Comparison of ENCODE assay signal across 25 cellular contexts in the genomic region with DNA sequence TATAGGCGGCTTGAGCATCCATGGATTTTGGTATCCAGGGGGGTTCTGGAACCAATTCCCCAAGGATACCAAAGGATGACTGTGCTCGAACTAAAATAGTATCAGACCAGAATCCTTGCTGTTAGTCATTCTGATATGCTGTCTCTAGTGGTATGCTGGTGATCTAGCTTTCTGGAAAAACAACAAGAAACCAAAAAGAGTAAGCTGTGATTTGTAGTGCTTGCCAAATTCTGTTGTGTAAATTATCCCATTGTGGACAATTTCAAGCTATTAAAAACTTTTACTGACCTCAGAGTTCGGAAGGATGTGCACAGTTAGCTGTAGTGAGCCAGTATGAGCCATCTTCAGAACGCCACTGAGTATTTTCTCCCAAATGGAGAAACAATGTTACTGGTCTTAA.
DNase-seq lines count a peak whose midpoint lies in the region; ATAC-seq and TF ChIP-seq lines count a peak whose summit lies in the region.
"Had no signal": no experiment of that assay in that cellular context is flagged by ENCODE, and none has a peak within 500 bp of the region (broad histone marks: within the 10 kb centered on the region; RNA-seq: fewer than 3 reads in every experiment).

No MANE protein-coding gene starts in this region.

- TF ChIP-seq RAD21 in IMR-90 (IDR thresholded peaks at IDR 0.05; ENCODE audit: low read length): peak; percentile 22; the same call in 1 of the 2 replicates

- no peak overlapping the region for H3K4me3 Mint-ChIP-seq in CD4-positive, alpha-beta T cell
- H3K4me3 Mint-ChIP-seq: activated CD4-positive, alpha-beta T cell treated with anti-CD3 and anti-CD28 coated beads, Interleukin-2, amount 10 ng/mL, durations not matched to agents 24 days and 14 days; activated CD8-positive, alpha-beta memory T cell treated with anti-CD3 and anti-CD28 coated beads, Interleukin-2, amount 10 ng/mL, durations not matched to agents 7 days and 5 days; activated naive CD8-positive, alpha-beta T cell treated with anti-CD3 and anti-CD28 coated beads for 36 hours; activated T-helper 17 cell treated with anti-CD3 and anti-CD28 coated beads, Interleukin-2, amount 50 U/mL, for 72 hours; GM23338 had no signal

- no peaks in the 10 kb centered on the region for H3K27me3 Mint-ChIP-seq in CD4-positive, alpha-beta T cell
- H3K27me3 Mint-ChIP-seq: activated CD4-positive, alpha-beta T cell treated with anti-CD3 and anti-CD28 coated beads, Interleukin-2, amount 10 ng/mL, durations not matched to agents 24 days and 14 days; activated CD8-positive, alpha-beta memory T cell treated with anti-CD3 and anti-CD28 coated beads, Interleukin-2, amount 10 ng/mL, durations not matched to agents 7 days and 5 days; activated naive CD8-positive, alpha-beta T cell treated with anti-CD3 and anti-CD28 coated beads for 36 hours; activated T-helper 17 cell treated with anti-CD3 and anti-CD28 coated beads, Interleukin-2, amount 50 U/mL, for 72 hours had no signal

- dilution Hi-C loops in IMR-90 (cut with HindIII; ENCODE audit: low sequenced_read_pairs, unreplicated experiment): no loop called here

- peak overlapping the region in 1 of 2 experiments; percentile 70; a peak in 1 of 4 replicates for H4K8ac ChIP-seq in IMR-90 (ENCODE audit: low read depth in 2 of 2, low read length in 2 of 2)

- no peak overlapping the region for H4K5ac ChIP-seq in IMR-90 (ENCODE audit: low read depth, low read length)

- no peak overlapping the region for H4K91ac ChIP-seq in IMR-90 (ENCODE audit: insufficient read depth, low read depth, low read length)

- no peaks in the 10 kb centered on the region for H3K36me3 Mint-ChIP-seq in CD4-positive, alpha-beta T cell (ENCODE audit: low read depth)
- H3K36me3 Mint-ChIP-seq: activated CD8-positive, alpha-beta memory T cell treated with anti-CD3 and anti-CD28 coated beads, Interleukin-2, amount 10 ng/mL, durations not matched to agents 7 days and 5 days; activated naive CD8-positive, alpha-beta T cell treated with anti-CD3 and anti-CD28 coated beads for 36 hours had no signal

- no peak overlapping the region; the same call in 2 of the 3 replicates for H2BK15ac ChIP-seq in IMR-90 (ENCODE audit: low read depth, low read length)

- intact Hi-C loops in IMR-90 (cut with micrococcal nuclease): no loop called here
- intact Hi-C loops in CD4-positive, alpha-beta T cell (cut with DNase I, micrococcal nuclease): no loop called here

- POLR2A ChIA-PET in IMR-90 (lab: Charles Lee; ENCODE audit: unreplicated experiment): no interaction called here
- POLR2A ChIA-PET in CD4-positive, alpha-beta T cell (lab: Charles Lee): no interaction called here

- H3K27ac ChIP-seq in ACC112 (ENCODE audit: low read depth, low read length) (peak overlapping the region; percentile 62), IMR-90 (ENCODE audit: insufficient read depth, low read length) (no peak overlapping the region), substantia nigra (ENCODE audit: low read depth, low read length, poor library complexity, severe bottlenecking) (no peak overlapping the region)
- H3K27ac ChIP-seq in CD4-positive, alpha-beta T cell (ENCODE audit: low read depth, low read length): no peak overlapping the region
- H3K27ac ChIP-seq: heart left ventricle, PC-9, right atrium auricular region, vagina had no signal

- H2AK5ac ChIP-seq in IMR-90 (ENCODE audit: low read depth, low read length): no peak overlapping the region

- H2BK20ac ChIP-seq in IMR-90 (ENCODE audit: low read depth, low read length): peak overlapping the region; percentile 78; the same call in 1 of the 2 replicates

- no peak overlapping the region for H3K14ac ChIP-seq in IMR-90 (replicated peaks; ENCODE audit: low read depth, low read length)

- no peaks in the 10 kb centered on the region for H3K36me3 ChIP-seq in ACC112 (ENCODE audit: insufficient read depth, low read length)
- H3K36me3 ChIP-seq in IMR-90 (ENCODE audit: control insufficient read depth, insufficient read depth, low read length): no peaks in the 10 kb centered on the region
- H3K36me3 ChIP-seq: heart left ventricle, right atrium auricular region, vagina had no signal

- H3K4me1 ChIP-seq in ACC112 (ENCODE audit: control insufficient read depth, insufficient read depth, low read length, unreplicated experiment) (peaks cover 20% of the 10 kb centered on the region), IMR-90 (ENCODE audit: control insufficient read depth, insufficient read depth, low read length) (peaks cover 2% of the 10 kb centered on the region)
- H3K4me1 ChIP-seq: heart left ventricle, right atrium auricular region, vagina had no signal

- H3K27me3 ChIP-seq in ACC112 (ENCODE audit: insufficient read depth, low read length) (no peaks in the 10 kb centered on the region), IMR-90 (ENCODE audit: control insufficient read depth, insufficient read depth, low read length) (no peaks in the 10 kb centered on the region)
- no peaks in the 10 kb centered on the region for H3K27me3 ChIP-seq in CD4-positive, alpha-beta T cell (ENCODE audit: control insufficient read depth, insufficient read depth, low read length)
- H3K27me3 ChIP-seq: heart left ventricle, right atrium auricular region, vagina had no signal

- H2AFZ ChIP-seq in ACC112 (ENCODE audit: low read length, unreplicated experiment): peak overlapping the region; percentile 47
- no peak overlapping the region for H2AFZ ChIP-seq in IMR-90 (replicated peaks; ENCODE audit: low read length, poor library complexity)
- H2AFZ ChIP-seq: GM23338, PC-9 had no signal

- CTCF ChIA-PET in IMR-90 (lab: Yijun Ruan, JAX): interaction anchor here (0.8 to 1.4 kb wide), 2 partner anchors 9 to 158 kb away, joined by 3 to 7 read pairs; no protein-coding TSS in a partner anchor
- CTCF ChIA-PET in CD4-positive, alpha-beta T cell (lab: Charles Lee): no interaction called here

- H3K79me1 ChIP-seq in IMR-90 (ENCODE audit: low read depth in 1 of 2, low read length in 2 of 2): no peaks in the 10 kb centered on the region

- peak overlapping the region; percentile 39; the same call in 1 of the 2 replicates for H3K4me2 ChIP-seq in IMR-90 (ENCODE audit: low read depth, low read length)
- H3K4me2 ChIP-seq: GM23338, PC-9 had no signal

- H3K9me1 ChIP-seq in IMR-90 (ENCODE audit: insufficient read depth, low read length): no peaks in the 10 kb centered on the region

- H3K23ac ChIP-seq in IMR-90 (ENCODE audit: low read depth, low read length): no peak overlapping the region

- ATAC-seq in IMR-90 (ENCODE audit: low read depth): peak; percentile 91
- ATAC-seq in CD4-positive, alpha-beta T cell (ENCODE audit: poor library complexity): no peak
- ATAC-seq: activated CD8-positive, alpha-beta memory T cell treated with anti-CD3 and anti-CD28 coated beads, Interleukin-2, amount 10 ng/mL, durations not matched to agents 7 days and 5 days; activated T-helper 17 cell treated with anti-CD3 and anti-CD28 coated beads, Interleukin-2, amount 50 U/mL, for 72 hours; GM23338; heart left ventricle had no signal

- 0 out of 2 replicates have a peak, but pooled peaks have one; percentile 22 for TF ChIP-seq CTCF in IMR-90 (conservative IDR thresholded peaks at IDR 0.05; ENCODE audit: low read depth, low read length)
- TF ChIP-seq CTCF in cardiac fibroblast (IDR thresholded peaks at IDR 0.05; ENCODE audit: low read depth, low read length): peak; percentile 22
- no peak for TF ChIP-seq CTCF in CD4-positive, alpha-beta T cell (IDR thresholded peaks at IDR 0.05)

- TF ChIP-seq POLR2A in IMR-90 (IDR thresholded peaks at IDR 0.05; ENCODE audit: low read depth, low read length): no peak

- peak overlapping the region; percentile 3; the same call in 1 of the 2 replicates for H3K4me3 ChIP-seq in ACC112 (ENCODE audit: low read depth, low read length)
- no peak overlapping the region for H3K4me3 ChIP-seq in IMR-90 (ENCODE audit: insufficient read depth, low read depth, low read length)
- H3K4me3 ChIP-seq in cardiac fibroblast (replicated peaks in 1 of 2; ENCODE audit: low read depth in 2 of 2, low read length in 2 of 2): no peak overlapping the region
- H3K4me3 ChIP-seq: GM23338, heart left ventricle, PC-9, right atrium auricular region, vagina had no signal

- no peak overlapping the region for H2AK9ac ChIP-seq in IMR-90 (replicated peaks; ENCODE audit: low read depth, low read length, poor library complexity)

- in situ Hi-C loops in IMR-90 (cut with MboI; ENCODE audit: low sequenced_read_pairs): no loop called here

- no peaks in the 10 kb centered on the region for H4K20me1 ChIP-seq in IMR-90 (ENCODE audit: insufficient read depth, low read length)

- DNase-seq in IMR-90 (peak; percentile 84), cardiac fibroblast (ENCODE audit: low read depth in 2 of 2) (peak; percentile 85), hepatic stellate cell (ENCODE audit: low spot score) (peak; percentile 6), NCI-H2196 treated with DMSO at 0.1 percent for 48 hours (lab: John Stamatoyannopoulos, UW; ENCODE audit: unreplicated experiment) (no peak), substantia nigra (lab: John Stamatoyannopoulos, UW) (no peak), mesenteric fat pad (ENCODE audit: low spot score) (no peak)
- DNase-seq in CD4-positive, alpha-beta T cell: no peak
- DNase-seq: activated CD4-positive, alpha-beta T cell treated with anti-CD3 and anti-CD28 coated beads, Interleukin-2, amount 10 ng/mL, durations not matched to agents 24 days and 14 days; activated CD8-positive, alpha-beta memory T cell treated with anti-CD3 and anti-CD28 coated beads, Interleukin-2, amount 10 ng/mL, durations not matched to agents 7 days and 5 days; activated naive CD8-positive, alpha-beta T cell treated with anti-CD3 and anti-CD28 coated beads for 36 hours; DMS 273 treated with DMSO at 0.1 percent for 48 hours; GDM1; heart left ventricle; KBM-7; NCI-H1694 treated with DMSO at 0.1 percent for 48 hours; NCI-H345; occipital lobe; PC-9; SIG-M5; T-helper 1 cell had no signal

- H3K56ac ChIP-seq in IMR-90 (ENCODE audit: extremely low read depth, insufficient read depth, low read length): no peak overlapping the region

- BruUV-seq in IMR-90 (replicated peaks; lab: Mats Ljungman, UMichigan): no TSS peak

- no peaks in the 10 kb centered on the region for H3K9me3 ChIP-seq in IMR-90 (ENCODE audit: control insufficient read depth, insufficient read depth, low read length)
- H3K9me3 ChIP-seq in CD4-positive, alpha-beta T cell (ENCODE audit: control insufficient read depth, low read length): no peaks in the 10 kb centered on the region
- H3K9me3 ChIP-seq: heart left ventricle, right atrium auricular region, vagina had no signal

- H3K4me1 Mint-ChIP-seq in CD4-positive, alpha-beta T cell (ENCODE audit: low read depth): no peaks in the 10 kb centered on the region
- H3K4me1 Mint-ChIP-seq: activated CD4-positive, alpha-beta T cell treated with anti-CD3 and anti-CD28 coated beads, Interleukin-2, amount 10 ng/mL, durations not matched to agents 24 days and 14 days; activated CD8-positive, alpha-beta memory T cell treated with anti-CD3 and anti-CD28 coated beads, Interleukin-2, amount 10 ng/mL, durations not matched to agents 7 days and 5 days; activated naive CD8-positive, alpha-beta T cell treated with anti-CD3 and anti-CD28 coated beads for 36 hours; activated T-helper 17 cell treated with anti-CD3 and anti-CD28 coated beads, Interleukin-2, amount 50 U/mL, for 72 hours; GM23338 had no signal

- peak overlapping the region; percentile 63; the same call in 1 of the 2 replicates for H3K18ac ChIP-seq in IMR-90 (ENCODE audit: low read depth, low read length)

- WGBS in IMR-90 (ENCODE audit: extremely low coverage in 2 of 2, insufficient read length in 1 of 2), 2 experiments: no CpG with 5 or more reads among the region's 4 CpGs

- no peaks in the 10 kb centered on the region for H3K79me2 ChIP-seq in ACC112 (ENCODE audit: control insufficient read depth, insufficient read depth, low read length, unreplicated experiment)

- H2BK120ac ChIP-seq in IMR-90 (ENCODE audit: low read depth, low read length): peak overlapping the region; percentile 87

- peak overlapping the region; percentile 84 for H2BK5ac ChIP-seq in IMR-90 (ENCODE audit: low read depth, low read length, poor library complexity, severe bottlenecking)

- no peak overlapping the region for H3K9ac ChIP-seq in IMR-90 (ENCODE audit: low read depth, low read length)

- no peaks in the 10 kb centered on the region for H3K9me3 Mint-ChIP-seq in CD4-positive, alpha-beta T cell
- H3K9me3 Mint-ChIP-seq: activated CD4-positive, alpha-beta T cell treated with anti-CD3 and anti-CD28 coated beads, Interleukin-2, amount 10 ng/mL, durations not matched to agents 24 days and 14 days; activated naive CD8-positive, alpha-beta T cell treated with anti-CD3 and anti-CD28 coated beads for 36 hours; activated T-helper 17 cell treated with anti-CD3 and anti-CD28 coated beads, Interleukin-2, amount 50 U/mL, for 72 hours had no signal

- H3K4ac ChIP-seq in IMR-90 (ENCODE audit: low read depth, low read length): peak overlapping the region; percentile 66

- H3K27ac Mint-ChIP-seq in CD4-positive, alpha-beta T cell: no peak overlapping the region
- H3K27ac Mint-ChIP-seq: activated CD4-positive, alpha-beta T cell treated with anti-CD3 and anti-CD28 coated beads, Interleukin-2, amount 10 ng/mL, durations not matched to agents 24 days and 14 days; activated CD8-positive, alpha-beta memory T cell treated with anti-CD3 and anti-CD28 coated beads, Interleukin-2, amount 10 ng/mL, durations not matched to agents 7 days and 5 days; activated naive CD8-positive, alpha-beta T cell treated with anti-CD3 and anti-CD28 coated beads for 36 hours; activated T-helper 17 cell treated with anti-CD3 and anti-CD28 coated beads, Interleukin-2, amount 50 U/mL, for 72 hours; GM23338 had no signal

Comparison
In these comparisons a context has a peak if more than half of its experiments do, and no peak if none do; other contexts are left out.
1. DNase-seq: peak in IMR-90 (single experiment), cardiac fibroblast (2 of 2) and hepatic stellate cell (single experiment); none in NCI-H2196 treated with DMSO at 0.1 percent for 48 hours (single experiment), CD4-positive, alpha-beta T cell (0 of 10), substantia nigra (0 of 49) and mesenteric fat pad (single experiment).